In the genomic region with DNA sequence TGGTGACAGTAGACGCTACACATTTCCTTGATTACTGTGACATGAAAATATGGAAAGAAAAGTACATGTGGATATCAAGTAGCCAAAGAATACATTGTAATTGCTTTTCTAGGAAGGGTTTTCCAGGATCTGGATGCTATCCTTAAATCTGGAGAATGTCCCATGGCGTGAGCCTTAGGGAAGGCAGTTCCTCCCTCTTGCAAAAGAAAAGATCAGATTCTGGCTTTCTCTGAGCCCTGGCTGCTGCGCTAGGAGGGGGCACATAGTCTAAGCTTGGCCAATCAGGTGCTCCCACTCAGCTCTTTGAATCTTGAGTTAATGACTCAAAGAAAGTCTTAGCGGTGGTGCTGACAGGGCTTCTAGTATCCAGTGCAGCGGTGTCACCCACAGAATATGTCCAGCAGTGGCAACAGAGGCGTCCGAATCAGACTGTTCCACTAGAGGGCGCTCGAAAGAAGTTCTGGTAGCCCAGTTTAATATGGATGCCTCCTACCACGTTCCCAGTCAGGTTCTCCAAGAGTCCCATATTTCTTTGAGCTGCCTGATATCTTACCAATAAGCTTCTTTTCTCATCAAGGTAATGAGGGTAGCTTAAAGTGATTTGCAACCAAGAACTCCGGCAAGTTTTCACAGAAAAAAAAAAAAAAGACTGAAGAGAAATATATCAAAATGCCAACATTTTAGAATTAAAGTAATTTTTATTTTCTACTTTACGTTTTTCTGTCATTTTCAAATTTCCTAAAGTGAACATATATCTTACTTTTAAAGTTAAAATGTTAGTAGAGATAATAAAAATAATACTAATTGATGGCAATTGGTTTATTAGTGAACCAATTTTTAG, we compare ENCODE assay signal across 8 cellular contexts.
A peak's percentile ranks its signal among the peaks of the same experiment; 100 is the strongest.
DNase-seq lines count a peak whose midpoint lies in the region; ATAC-seq and TF ChIP-seq lines count a peak whose summit lies in the region.

No MANE protein-coding gene starts in this region.

- H3K9me3 Mint-ChIP-seq in naive thymus-derived CD8-positive, alpha-beta T cell, result no peaks in the 10 kb centered on the region

- peak overlapping the region in 1 of 10 donors; percentile 41 for H3K27ac Mint-ChIP-seq in naive thymus-derived CD8-positive, alpha-beta T cell

- H3K9ac ChIP-seq in NT2/D1 (ENCODE audit: insufficient read length, low read depth), result no peak overlapping the region

- peak; percentile 84 for ATAC-seq in HG03342 (IDR thresholded peaks at IDR 0.05; ENCODE audit: unreplicated experiment)
- ATAC-seq in naive thymus-derived CD8-positive, alpha-beta T cell, result peak; percentile 53 to 67
- ATAC-seq in HG02610 (IDR thresholded peaks at IDR 0.05; ENCODE audit: unreplicated experiment), result no peak

- H3K36me3 Mint-ChIP-seq in naive thymus-derived CD8-positive, alpha-beta T cell, result no peaks in the 10 kb centered on the region

- no peak for TF ChIP-seq POLR2A in esophagus muscularis mucosa (IDR thresholded peaks at IDR 0.05; ENCODE audit: low read depth)

- peaks cover 2 to 19% (median 12%) of the 10 kb centered on the region in 4 donors for H3K4me1 Mint-ChIP-seq in naive thymus-derived CD8-positive, alpha-beta T cell

- no peaks in the 10 kb centered on the region for H3K27me3 ChIP-seq in NT2/D1 (ENCODE audit: insufficient read depth, insufficient read length)
- H3K27me3 ChIP-seq in esophagus muscularis mucosa, result no peaks in the 10 kb centered on the region

- POLR2A ChIA-PET in naive thymus-derived CD8-positive, alpha-beta T cell (lab: Charles Lee), result interaction anchor here (0.6 kb wide), 1 partner anchor 9 kb away, joined by 5 read pairs; no protein-coding TSS in a partner anchor

- no peak for TF ChIP-seq EP300 in esophagus muscularis mucosa (IDR thresholded peaks at IDR 0.05)

- no peak overlapping the region for H3K4me3 Mint-ChIP-seq in naive thymus-derived CD8-positive, alpha-beta T cell

- no peak overlapping the region for H3K27ac ChIP-seq in esophagus muscularis mucosa (replicated peaks in 1 of 4)

- WGBS in esophagus muscularis mucosa, result 31% methylated on average over 12 of the region's 12 CpGs

- H3K27me3 Mint-ChIP-seq in naive thymus-derived CD8-positive, alpha-beta T cell, result no peaks in the 10 kb centered on the region

- peak; percentile 54 to 61 (median 60) for TF ChIP-seq CTCF in esophagus muscularis mucosa (IDR thresholded peaks at IDR 0.05)

- H3K36me3 ChIP-seq in NT2/D1 (ENCODE audit: insufficient read depth, insufficient read length, low read length) (no peaks in the 10 kb centered on the region), esophagus muscularis mucosa (no peaks in the 10 kb centered on the region)

- DNase-seq in GM04504 (ENCODE audit: low read depth), result peak; percentile 75
- DNase-seq in NT2/D1 (ENCODE audit: low read depth, low spot score), result peak; percentile 70
- peak; percentile 80 for DNase-seq in activated CD8-positive, alpha-beta memory T cell treated with anti-CD3 and anti-CD28 coated beads, Interleukin-2, amount 50 U/mL, for 48 hours
- no peak for DNase-seq in esophagus muscularis mucosa (ENCODE audit: extremely low spot score)
- DNase-seq in naive thymus-derived CD8-positive, alpha-beta T cell, result peak; percentile 17 to 73 (median 44)
- peak; percentile 31 for DNase-seq in stimulated activated naive CD4-positive, alpha-beta T cell treated with Interleukin-2 at 50 U/mL for 16 hours (lab: John Stamatoyannopoulos, UW)

- intact Hi-C loops in esophagus muscularis mucosa (cut with DNase I), result loop anchor here (10.0 kb wide), 1 partner anchor 228 kb away; no protein-coding TSS in a partner anchor

- no peaks in the 10 kb centered on the region for H3K9me3 ChIP-seq in NT2/D1 (ENCODE audit: insufficient read depth, low read length)
- H3K9me3 ChIP-seq in esophagus muscularis mucosa, result no peaks in the 10 kb centered on the region

- H3K4me3 ChIP-seq in NT2/D1 (ENCODE audit: insufficient read length, low read depth), result no peak overlapping the region
- no peak overlapping the region for H3K4me3 ChIP-seq in esophagus muscularis mucosa

- no peaks in the 10 kb centered on the region for H3K4me1 ChIP-seq in NT2/D1 (ENCODE audit: insufficient read depth, insufficient read length)
- no peaks in the 10 kb centered on the region for H3K4me1 ChIP-seq in esophagus muscularis mucosa
